8 cellular contexts compared by ENCODE assay signal in genomic region chr1:205775717-205776056, GRCh38. TPM values are rescaled to one million over a fixed set of nuclear protein-coding genes. Genes with fewer than 3 reads are reported as not detected.
A peak's percentile ranks its signal among the peaks of the same experiment; 100 is the strongest.
DNase-seq lines count a peak whose midpoint lies in the region; ATAC-seq and TF ChIP-seq lines count a peak whose summit lies in the region.

No MANE protein-coding gene starts in this region.

- H3K9me3 ChIP-seq in heart left ventricle: no peaks in the 10 kb centered on the region
- no peaks in the 10 kb centered on the region for H3K9me3 ChIP-seq in skeletal muscle satellite cell (replicated peaks; ENCODE audit: low read length)

- POLR2A ChIA-PET in activated CD4-positive, alpha-beta memory T cell treated with anti-CD3 and anti-CD28 coated beads, Interleukin-2, amount 10 ng/mL, durations not matched to agents 7 days and 5 days (lab: Charles Lee): interaction anchor here (1.2 to 6.0 kb wide), 13 partner anchors 10 to 144 kb away, joined by 3 to 99 read pairs (median 6); partner anchors contain the start of genes ELK4, NUCKS1 and PM20D1

- H3K27me3 ChIP-seq in heart left ventricle (no peaks in the 10 kb centered on the region), skeletal muscle satellite cell (ENCODE audit: control insufficient read depth, insufficient read depth, low read length) (no peaks in the 10 kb centered on the region)

- H3K36me3 ChIP-seq in heart left ventricle (peaks cover 0 to 12% (median 0%) of the 10 kb centered on the region in 9 donors), skeletal muscle satellite cell (ENCODE audit: insufficient read depth, low read length) (no peaks in the 10 kb centered on the region)

- H3K4me1 ChIP-seq in heart left ventricle: peaks cover 0 to 36% (median 14%) of the 10 kb centered on the region in 12 donors
- peaks cover 14% of the 10 kb centered on the region for H3K4me1 ChIP-seq in skeletal muscle satellite cell (ENCODE audit: control insufficient read depth, insufficient read depth, low read length)

- peaks cover 4% of the 10 kb centered on the region; the same call in 1 of the 2 replicates for H3K27me3 Mint-ChIP-seq in HFFc6 (ENCODE audit: insufficient read depth)
- H3K27me3 Mint-ChIP-seq in activated CD4-positive, alpha-beta memory T cell treated with anti-CD3 and anti-CD28 coated beads, Interleukin-2, amount 10 ng/mL, durations not matched to agents 7 days and 5 days: no peaks in the 10 kb centered on the region

- no peak for TF ChIP-seq CTCF in HFFc6 (IDR thresholded peaks at IDR 0.05)
- TF ChIP-seq CTCF in heart left ventricle (IDR thresholded peaks at IDR 0.05): no peak

- DNase-seq in HFFc6 (peak; percentile 22), heart left ventricle (no peak), DMS79 treated with DMSO at 0.1 percent for 48 hours (lab: John Stamatoyannopoulos, UW) (no peak), cortex of kidney (lab: John Stamatoyannopoulos, UW) (no peak), posterior cingulate gyrus (no peak)
- DNase-seq in activated CD4-positive, alpha-beta memory T cell treated with anti-CD3 and anti-CD28 coated beads, Interleukin-2, amount 10 ng/mL, durations not matched to agents 7 days and 5 days: no peak

- ATAC-seq in heart left ventricle (peak in 3 of 4 donors; percentile 31 to 64 (median 48)), GM19395 (IDR thresholded peaks at IDR 0.05; ENCODE audit: unreplicated experiment) (no peak)

- H3K4me3 ChIP-seq in heart left ventricle: peak overlapping the region in 10 of 12 donors; percentile 61 to 84 (median 75)
- peak overlapping the region; percentile 84 for H3K4me3 ChIP-seq in skeletal muscle satellite cell (ENCODE audit: low read length)

- H3K4me2 ChIP-seq in skeletal muscle satellite cell (ENCODE audit: low read length): peak overlapping the region; percentile 87

- intact Hi-C loops in heart left ventricle (cut with DNase I) (loop anchor here in 3 of 10 donors (1.0 to 2.0 kb wide), 3 partner anchors 25 to 38 kb away; partner anchors contain the start of genes NUCKS1 (in 2 of the 3) and SLC41A1 (in 1 of the 3)), posterior cingulate gyrus (cut with DNase I) (no loop called here)

- H3K27ac ChIP-seq in heart left ventricle: peak overlapping the region in 11 of 12 donors; percentile 35 to 89 (median 67)

- H3K4me3 Mint-ChIP-seq in HFFc6: peak overlapping the region; percentile 94
- peak overlapping the region; percentile 90 for H3K4me3 Mint-ChIP-seq in activated CD4-positive, alpha-beta memory T cell treated with anti-CD3 and anti-CD28 coated beads, Interleukin-2, amount 10 ng/mL, durations not matched to agents 7 days and 5 days

- no peaks in the 10 kb centered on the region; the same call in 1 of the 2 replicates for H3K9me3 Mint-ChIP-seq in HFFc6
- H3K9me3 Mint-ChIP-seq in activated CD4-positive, alpha-beta memory T cell treated with anti-CD3 and anti-CD28 coated beads, Interleukin-2, amount 10 ng/mL, durations not matched to agents 7 days and 5 days: no peaks in the 10 kb centered on the region

- CTCF ChIA-PET in activated CD4-positive, alpha-beta memory T cell treated with anti-CD3 and anti-CD28 coated beads, Interleukin-2, amount 10 ng/mL, durations not matched to agents 7 days and 5 days (lab: Charles Lee): interaction anchor here (2.4 to 2.7 kb wide), 2 partner anchors 118 to 201 kb away, joined by 7 to 23 read pairs; no protein-coding TSS in a partner anchor

- H3K4me1 Mint-ChIP-seq in HFFc6 (ENCODE audit: low read depth): peaks cover 34% of the 10 kb centered on the region
- H3K4me1 Mint-ChIP-seq in activated CD4-positive, alpha-beta memory T cell treated with anti-CD3 and anti-CD28 coated beads, Interleukin-2, amount 10 ng/mL, durations not matched to agents 7 days and 5 days: peaks cover 51% of the 10 kb centered on the region

- peaks cover under 1% of the 10 kb centered on the region; the same call in 1 of the 2 replicates for H3K36me3 Mint-ChIP-seq in HFFc6 (ENCODE audit: low read depth)
- peaks cover 35% of the 10 kb centered on the region for H3K36me3 Mint-ChIP-seq in activated CD4-positive, alpha-beta memory T cell treated with anti-CD3 and anti-CD28 coated beads, Interleukin-2, amount 10 ng/mL, durations not matched to agents 7 days and 5 days (ENCODE audit: low read depth)

- no peak for TF ChIP-seq POLR2A in heart left ventricle (IDR thresholded peaks at IDR 0.05)

- peak overlapping the region; percentile 78 for H3K9ac ChIP-seq in skeletal muscle satellite cell (ENCODE audit: low read depth, low read length)

- peak overlapping the region; percentile 79 for H3K27ac Mint-ChIP-seq in HFFc6
- peak overlapping the region; percentile 87 for H3K27ac Mint-ChIP-seq in activated CD4-positive, alpha-beta memory T cell treated with anti-CD3 and anti-CD28 coated beads, Interleukin-2, amount 10 ng/mL, durations not matched to agents 7 days and 5 days

RNA-seq across cellular contexts. Expression of gene RAB29, which starts 0.4 kb away (rescaled TPM):
- 10 to 100 TPM; 10.6 to 13.0 (median 11.5) TPM for total RNA-seq in HFFc6 (2021; fragmentation: NEBNext Ultra II Directional; extraction: Animal tissue kit (Norgen Biotek cat#: 25700))
- 10 to 100 TPM; 67.6 to 72.3 TPM for total RNA-seq in activated CD4-positive, alpha-beta memory T cell treated with anti-CD3 and anti-CD28 coated beads, Interleukin-2, amount 10 ng/mL, durations not matched to agents 7 days and 5 days
- total RNA-seq in heart left ventricle: 10 to 100 TPM; 13.8 to 26.0 (median 16.6) TPM
- 10 to 100 TPM in 1 of 2 donors, 1 to 10 TPM in 1; 6.5 to 13.1 TPM for polyA plus RNA-seq in heart left ventricle
- total RNA-seq in skeletal muscle satellite cell (2012; rRNA removed): 14.6 and 16.7 TPM in 2 replicates

RNA-seq across cellular contexts. Expression of gene NUCKS1, which starts 25.7 kb away (rescaled TPM):
- 100 to 1,000 TPM; 187 to 259 (median 222) TPM for total RNA-seq in HFFc6 (2021; fragmentation: NEBNext Ultra II Directional; extraction: Animal tissue kit (Norgen Biotek cat#: 25700))
- total RNA-seq in activated CD4-positive, alpha-beta memory T cell treated with anti-CD3 and anti-CD28 coated beads, Interleukin-2, amount 10 ng/mL, durations not matched to agents 7 days and 5 days: 100 to 1,000 TPM; 163 to 185 TPM
- 100 to 1,000 TPM in 8 of 9 donors, 10 to 100 TPM in 1; 83.8 to 240 (median 198) TPM for total RNA-seq in heart left ventricle
- 10 to 100 TPM; 73.4 to 75.3 TPM for polyA plus RNA-seq in heart left ventricle
- total RNA-seq in skeletal muscle satellite cell (2012; rRNA removed): 111 and 159 TPM in 2 replicates

RNA-seq across cellular contexts. Expression of gene SLC41A1, which starts 37.3 kb away (rescaled TPM):
- 10 to 100 TPM; 31.6 to 39.8 (median 35.5) TPM for total RNA-seq in HFFc6 (2021; fragmentation: NEBNext Ultra II Directional; extraction: Animal tissue kit (Norgen Biotek cat#: 25700))
- 10 to 100 TPM; 15.1 to 17.8 TPM for total RNA-seq in activated CD4-positive, alpha-beta memory T cell treated with anti-CD3 and anti-CD28 coated beads, Interleukin-2, amount 10 ng/mL, durations not matched to agents 7 days and 5 days
- 100 to 1,000 TPM; 247 to 442 (median 333) TPM for total RNA-seq in heart left ventricle
- 100 to 1,000 TPM; 146 to 198 TPM for polyA plus RNA-seq in heart left ventricle
- total RNA-seq in skeletal muscle satellite cell (2012; rRNA removed): 14.4 and 16.7 TPM in 2 replicates

Comparison
In these comparisons a context has a peak if more than half of its experiments do, and no peak if none do; other contexts are left out.
1. RNA of gene SLC41A1, which starts 37.3 kb away (total RNA-seq): 247 to 442 TPM in heart left ventricle; 31.6 to 39.8 TPM in HFFc6 and 15.1 to 17.8 TPM in activated CD4-positive, alpha-beta memory T cell treated with anti-CD3 and anti-CD28 coated beads, Interleukin-2, amount 10 ng/mL, durations not matched to agents 7 days and 5 days; every median in the first group is over 4 times any median in the second.